ENCODE assay signal across 12 cellular contexts in genomic region chr10:103616705-103617361, GRCh38.
DNase-seq lines count a peak whose midpoint lies in the region; ATAC-seq, FAIRE-seq and TF ChIP-seq lines count a peak whose summit lies in the region.
"Had no signal": no experiment of that assay in that cellular context is flagged by ENCODE, and none has a peak within 500 bp of the region (broad histone marks: within the 10 kb centered on the region; RNA-seq: fewer than 3 reads in every experiment).

No MANE protein-coding gene starts in this region.

- H3K4me1 Mint-ChIP-seq in Calu3 (ENCODE audit: low read depth, unreplicated experiment) = no peaks in the 10 kb centered on the region
- H3K4me1 Mint-ChIP-seq: central memory CD8-positive, alpha-beta T cell had no signal

- TF ChIP-seq POLR2A in H54 (IDR thresholded peaks at IDR 0.05; ENCODE audit: low read depth, low read length) = no peak

- no peaks in the 10 kb centered on the region for H3K27me3 Mint-ChIP-seq in Calu3 (ENCODE audit: unreplicated experiment)
- H3K27me3 Mint-ChIP-seq: central memory CD8-positive, alpha-beta T cell; naive thymus-derived CD4-positive, alpha-beta T cell had no signal

- H3K36me3 Mint-ChIP-seq in Calu3 (ENCODE audit: insufficient read depth, unreplicated experiment) = no peaks in the 10 kb centered on the region

- BruUV-seq in Calu3 (replicated peaks; lab: Mats Ljungman, UMichigan) = no TSS peak

- DNase-seq in EH (ENCODE audit: low read depth) = peak; percentile 80
- peak; percentile 97 for DNase-seq in choroid plexus epithelial cell (ENCODE audit: low read depth)
- peak in 1 of 2 donors; percentile 50 for DNase-seq in left colon
- DNase-seq in smooth muscle cell of the brain vasculature (ENCODE audit: low read depth, low spot score) = peak; percentile 61
- no peak for DNase-seq in Calu3
- DNase-seq in NCI-H1694 treated with DMSO at 0.1 percent for 48 hours (lab: John Stamatoyannopoulos, UW) = no peak
- no peak for DNase-seq in RCC 7860 (ENCODE audit: low spot score)
- DNase-seq in H54 (ENCODE audit: insufficient read length, low spot score) = no peak
- DNase-seq: hippocampal formation; naive thymus-derived CD4-positive, alpha-beta T cell; T1000 had no signal

- intact Hi-C loops in left colon (cut with DNase I, micrococcal nuclease) = no loop called here
- intact Hi-C loops in Calu3 (cut with micrococcal nuclease; ENCODE audit: unreplicated experiment) = no loop called here

- CTCF ChIA-PET in Calu3 (lab: Charles Lee) = no interaction called here

- FAIRE-seq in RCC 7860 (lab: Jason Lieb, UNC) (no peak), H54 (lab: Jason Lieb, UNC) (no peak)

- no peaks in the 10 kb centered on the region for H3K9me3 Mint-ChIP-seq in Calu3 (ENCODE audit: low read depth, unreplicated experiment)
- H3K9me3 Mint-ChIP-seq: central memory CD8-positive, alpha-beta T cell; naive thymus-derived CD4-positive, alpha-beta T cell had no signal

- no peak overlapping the region for H3K4me3 ChIP-seq in choroid plexus epithelial cell (ENCODE audit: low read depth, low read length)

- no peak overlapping the region for H3K27ac Mint-ChIP-seq in Calu3 (ENCODE audit: unreplicated experiment)

- ATAC-seq in left colon = peak; percentile 10
- ATAC-seq: naive thymus-derived CD4-positive, alpha-beta T cell had no signal

- H3K4me3 Mint-ChIP-seq in Calu3 (ENCODE audit: low read depth, unreplicated experiment) = no peak overlapping the region
- H3K4me3 Mint-ChIP-seq: central memory CD8-positive, alpha-beta T cell; naive thymus-derived CD4-positive, alpha-beta T cell had no signal

- TF ChIP-seq CTCF in choroid plexus epithelial cell (conservative IDR thresholded peaks at IDR 0.05; ENCODE audit: low read depth, low read length) (no peak), Calu3 (IDR thresholded peaks at IDR 0.05; ENCODE audit: unreplicated experiment) (no peak)

Comparison
In these comparisons a context has a peak if more than half of its experiments do, and no peak if none do; other contexts are left out.
1. DNase-seq: peak in EH (single experiment), choroid plexus epithelial cell (single experiment) and smooth muscle cell of the brain vasculature (single experiment); none in Calu3 (single experiment), NCI-H1694 treated with DMSO at 0.1 percent for 48 hours (single experiment), RCC 7860 (single experiment) and H54 (single experiment).